Comparison of ENCODE assay signal across 19 cellular contexts in the genomic region with DNA sequence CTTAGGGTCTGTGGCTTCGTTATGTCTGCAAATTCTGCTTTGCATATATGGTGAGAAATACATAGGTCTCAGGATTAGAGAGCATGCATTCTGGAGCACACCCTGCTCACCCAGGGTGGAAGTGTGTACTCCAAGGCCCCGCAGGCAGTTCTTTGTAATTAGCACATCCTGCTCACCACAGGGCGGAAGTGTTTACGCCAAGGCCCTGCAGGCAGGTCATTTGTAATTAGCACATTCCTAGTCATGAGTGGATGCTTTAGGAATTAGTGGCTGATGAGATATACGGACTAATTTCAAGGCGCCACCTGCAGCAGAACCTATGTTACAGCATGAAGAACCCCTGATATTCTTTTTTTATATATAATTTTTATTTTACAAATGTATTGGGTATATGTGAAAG. TPM values are rescaled to one million over a fixed set of nuclear protein-coding genes. Genes with fewer than 3 reads are reported as not detected.
A peak's percentile ranks its signal among the peaks of the same experiment; 100 is the strongest.
DNase-seq lines count a peak whose midpoint lies in the region; ATAC-seq and TF ChIP-seq lines count a peak whose summit lies in the region.
"Had no signal": no experiment of that assay in that cellular context is flagged by ENCODE, and none has a peak within 500 bp of the region (broad histone marks: within the 10 kb centered on the region; RNA-seq: fewer than 3 reads in every experiment).

No MANE protein-coding gene starts in this region.

- H3K9me3 Mint-ChIP-seq in H9, result no peaks in the 10 kb centered on the region; a peak in 2 of 5 replicates
- no peaks in the 10 kb centered on the region for H3K9me3 Mint-ChIP-seq in endodermal cell
- H3K9me3 Mint-ChIP-seq: activated CD4-positive, alpha-beta T cell treated with anti-CD3 and anti-CD28 coated beads, Interleukin-2, amount 10 ng/mL, durations not matched to agents 24 days and 14 days; stimulated activated naive CD8-positive, alpha-beta T cell treated with anti-CD3 and anti-CD28 coated beads, Interleukin-15, amount 100 ng/mL, for 72 hours had no signal

- H4K20me1 ChIP-seq in H9 (ENCODE audit: control insufficient read depth, insufficient read depth, insufficient read length) (no peaks in the 10 kb centered on the region), OCI-LY7 (ENCODE audit: insufficient read depth, low read length) (no peaks in the 10 kb centered on the region)

- H2AK5ac ChIP-seq in H9 (ENCODE audit: insufficient read length, low read length), result no peak overlapping the region

- no peak overlapping the region for H4K91ac ChIP-seq in H9 (ENCODE audit: insufficient read length, low read depth, low read length)

- no peaks in the 10 kb centered on the region for H3K4me1 ChIP-seq in BE2C
- H3K4me1 ChIP-seq in H9 (ENCODE audit: insufficient read depth, low read length), result no peaks in the 10 kb centered on the region; the same call in 1 of the 2 replicates
- H3K4me1 ChIP-seq in OCI-LY7 (ENCODE audit: insufficient read depth, low read length, poor library complexity, severe bottlenecking), result peaks cover 22% of the 10 kb centered on the region
- peaks cover 13% of the 10 kb centered on the region for H3K4me1 ChIP-seq in endodermal cell (ENCODE audit: control insufficient read depth, insufficient read depth, low read length)
- no peaks in the 10 kb centered on the region for H3K4me1 ChIP-seq in right cardiac atrium (ENCODE audit: control insufficient read depth, insufficient read depth, low read length)
- H3K4me1 ChIP-seq: body of pancreas had no signal

- no peak overlapping the region for H3T11ph ChIP-seq in H9 (ENCODE audit: low read length)

- ATAC-seq in GM19023 (IDR thresholded peaks at IDR 0.05; ENCODE audit: unreplicated experiment) (no peak), right cardiac atrium (no peak)
- ATAC-seq in activated CD4-positive, CD25-positive, alpha-beta regulatory T cell treated with anti-CD3 and anti-CD28 coated beads, Interleukin-2, amount 50 U/mL, for 24 hours, result no peak
- ATAC-seq: body of pancreas; sciatic nerve; stimulated activated naive CD8-positive, alpha-beta T cell treated with anti-CD3 and anti-CD28 coated beads, Interleukin-15, amount 100 ng/mL, for 72 hours had no signal

- H3K4me2 ChIP-seq in H9 (ENCODE audit: insufficient read depth, insufficient read length, low read length) (no peak overlapping the region), OCI-LY7 (ENCODE audit: low read length) (peak overlapping the region; percentile 57; the same call in 1 of the 2 replicates)

- H3K4me3 Mint-ChIP-seq in H9 (no peak overlapping the region), endodermal cell (no peak overlapping the region)
- H3K4me3 Mint-ChIP-seq: activated CD4-positive, alpha-beta T cell treated with anti-CD3 and anti-CD28 coated beads, Interleukin-2, amount 10 ng/mL, durations not matched to agents 24 days and 14 days; CD14-positive monocyte; stimulated activated naive CD8-positive, alpha-beta T cell treated with anti-CD3 and anti-CD28 coated beads, Interleukin-15, amount 100 ng/mL, for 72 hours had no signal

- DNase-seq in BE2C (no peak), H9 (peak; percentile 8), OCI-LY7 (ENCODE audit: low spot score) (peak; percentile 71), endodermal cell (peak; percentile 72), HCEC 1CT (no peak), right cardiac atrium (no peak)
- DNase-seq: activated CD4-positive, alpha-beta T cell treated with anti-CD3 and anti-CD28 coated beads, Interleukin-2, amount 10 ng/mL, durations not matched to agents 24 days and 14 days; body of pancreas; effector memory CD4-positive, alpha-beta T cell; left ventricle myocardium inferior; NCI-H510A; stimulated activated naive CD8-positive, alpha-beta T cell treated with anti-CD3 and anti-CD28 coated beads, Interleukin-15, amount 100 ng/mL, for 72 hours had no signal

- H3K27ac ChIP-seq in H9 (ENCODE audit: insufficient read length, low read depth, low read length) (no peak overlapping the region), OCI-LY7 (ENCODE audit: low read depth, low read length, poor library complexity, severe bottlenecking) (peak overlapping the region; percentile 61), endodermal cell (ENCODE audit: low read depth, low read length) (no peak overlapping the region), right cardiac atrium (ENCODE audit: low read length) (no peak overlapping the region)
- H3K27ac ChIP-seq: body of pancreas, left ventricle myocardium inferior had no signal

- H4K5ac ChIP-seq in H9 (ENCODE audit: insufficient read length, low read depth, low read length), result no peak overlapping the region

- no peaks in the 10 kb centered on the region for H3K9me3 ChIP-seq in BE2C
- H3K9me3 ChIP-seq in H9 (ENCODE audit: control insufficient read depth, low read depth, low read length), result no peaks in the 10 kb centered on the region
- no peaks in the 10 kb centered on the region for H3K9me3 ChIP-seq in OCI-LY7 (ENCODE audit: low read length)
- H3K9me3 ChIP-seq in endodermal cell (ENCODE audit: control insufficient read depth, low read length), result no peaks in the 10 kb centered on the region
- H3K9me3 ChIP-seq in right cardiac atrium (ENCODE audit: control insufficient read depth, low read length), result no peaks in the 10 kb centered on the region
- H3K9me3 ChIP-seq: body of pancreas, left ventricle myocardium inferior had no signal

- H3K79me2 ChIP-seq in H9 (ENCODE audit: insufficient read depth, low read length) (no peaks in the 10 kb centered on the region), OCI-LY7 (ENCODE audit: insufficient read depth, low read depth, low read length) (no peaks in the 10 kb centered on the region)

- no peaks in the 10 kb centered on the region for H3K27me3 ChIP-seq in BE2C
- H3K27me3 ChIP-seq in H9 (ENCODE audit: insufficient read depth, low read length), result no peaks in the 10 kb centered on the region
- H3K27me3 ChIP-seq in endodermal cell (ENCODE audit: control insufficient read depth, insufficient read depth, low read length, poor library complexity, severe bottlenecking), result no peaks in the 10 kb centered on the region
- no peaks in the 10 kb centered on the region for H3K27me3 ChIP-seq in right cardiac atrium (ENCODE audit: control insufficient read depth, insufficient read depth)
- H3K27me3 ChIP-seq: body of pancreas had no signal

- CTCF ChIA-PET in OCI-LY7 (lab: Charles Lee; ENCODE audit: unreplicated experiment), result interaction anchor here (1.3 to 1.7 kb wide), 2 partner anchors 10 to 200 kb away, joined by 3 to 4 read pairs; no protein-coding TSS in a partner anchor

- no peak overlapping the region for H3K14ac ChIP-seq in H9 (ENCODE audit: insufficient read depth, low read length)

- no peak overlapping the region for H2BK20ac ChIP-seq in H9 (ENCODE audit: low read depth, low read length, poor library complexity, severe bottlenecking)

- intact Hi-C loops in OCI-LY7 (cut with micrococcal nuclease; ENCODE audit: unreplicated experiment) (no loop called here), right cardiac atrium (cut with DNase I) (no loop called here)

- H3K36me3 Mint-ChIP-seq in H9 (ENCODE audit: insufficient read depth in 1 of 3, low read depth in 3 of 3) (no peaks in the 10 kb centered on the region; a peak in 1 of 7 replicates), endodermal cell (ENCODE audit: low read depth) (no peaks in the 10 kb centered on the region)
- H3K36me3 Mint-ChIP-seq: CD14-positive monocyte had no signal

- H3K36me3 ChIP-seq in BE2C (no peaks in the 10 kb centered on the region), OCI-LY7 (ENCODE audit: insufficient read depth, low read length) (no peaks in the 10 kb centered on the region), endodermal cell (ENCODE audit: control insufficient read depth, insufficient read depth, low read length) (no peaks in the 10 kb centered on the region)
- H3K36me3 ChIP-seq: left ventricle myocardium inferior had no signal

- POLR2A ChIA-PET in OCI-LY7 (lab: Charles Lee), result interaction anchor here (1.3 kb wide), 2 partner anchors 10 to 108 kb away, joined by 3 to 21 read pairs; no protein-coding TSS in a partner anchor

- H3K9me2 ChIP-seq in OCI-LY7 (ENCODE audit: insufficient read depth, low read length), result no peaks in the 10 kb centered on the region

- no peak overlapping the region for H4K8ac ChIP-seq in H9 (replicated peaks; ENCODE audit: insufficient read length, low read depth, low read length)

- H3K4me3 ChIP-seq in BE2C (ENCODE audit: low read depth, low read length) (no peak overlapping the region), OCI-LY7 (ENCODE audit: low read depth, low read length, poor library complexity, severe bottlenecking) (no peak overlapping the region), endodermal cell (ENCODE audit: low read length) (no peak overlapping the region), right cardiac atrium (ENCODE audit: low read length) (no peak overlapping the region)
- H3K4me3 ChIP-seq: body of pancreas, left ventricle myocardium inferior had no signal

- H3K4me1 Mint-ChIP-seq in H9 (peaks cover 18 to 29% of the 10 kb centered on the region in 2 experiments), endodermal cell (peaks cover 33% of the 10 kb centered on the region)
- H3K4me1 Mint-ChIP-seq: CD14-positive monocyte had no signal

- no peak overlapping the region; a peak in 1 of 7 replicates for H3K27ac Mint-ChIP-seq in H9
- no peak overlapping the region for H3K27ac Mint-ChIP-seq in endodermal cell
- H3K27ac Mint-ChIP-seq: activated CD4-positive, alpha-beta T cell treated with anti-CD3 and anti-CD28 coated beads, Interleukin-2, amount 10 ng/mL, durations not matched to agents 24 days and 14 days; CD14-positive monocyte had no signal

- BruUV-seq in OCI-LY7 (replicated peaks; lab: Mats Ljungman, UMichigan), result no TSS peak

- no peak overlapping the region for H2BK12ac ChIP-seq in H9 (ENCODE audit: insufficient read length, low read depth, low read length)

- no peak overlapping the region for H3K9ac ChIP-seq in H9 (ENCODE audit: extremely low read depth, insufficient read length, low read length)
- H3K9ac ChIP-seq in endodermal cell (ENCODE audit: extremely low read depth, low read length, poor library complexity, severe bottlenecking), result no peak overlapping the region

- H3K27me3 Mint-ChIP-seq in H9 (ENCODE audit: low read depth) (no peaks in the 10 kb centered on the region; the same call in 1 of the 2 replicates), endodermal cell (ENCODE audit: insufficient read depth) (no peaks in the 10 kb centered on the region)
- H3K27me3 Mint-ChIP-seq: activated CD4-positive, alpha-beta T cell treated with anti-CD3 and anti-CD28 coated beads, Interleukin-2, amount 10 ng/mL, durations not matched to agents 24 days and 14 days had no signal

- no peak overlapping the region for H2BK15ac ChIP-seq in H9 (ENCODE audit: low read depth, low read length)

- no peak overlapping the region for H2BK120ac ChIP-seq in H9 (ENCODE audit: low read depth, low read length, poor library complexity, severe bottlenecking)

- H3K4ac ChIP-seq in H9 (ENCODE audit: low read depth, low read length), result no peak overlapping the region

- H3K23me2 ChIP-seq in H9 (ENCODE audit: insufficient read length, low read depth, low read length, poor library complexity, severe bottlenecking), result no peaks in the 10 kb centered on the region

- H2AFZ ChIP-seq in H9 (ENCODE audit: low read length) (no peak overlapping the region), OCI-LY7 (ENCODE audit: low read length) (peak overlapping the region; percentile 93)

- TF ChIP-seq CTCF in BE2C (IDR thresholded peaks at IDR 0.05; ENCODE audit: low read depth, low read length) (0 out of 2 replicates have a peak, but pooled peaks have one; percentile 14), H9 (conservative IDR thresholded peaks at IDR 0.05) (peak; percentile 37; the same call in 1 of the 3 replicates), OCI-LY7 (conservative IDR thresholded peaks at IDR 0.05; ENCODE audit: low read length) (peak; percentile 66), endodermal cell (conservative IDR thresholded peaks at IDR 0.05) (peak; percentile 41)

- WGBS in H9 (ENCODE audit: extremely low coverage, insufficient read length, low lambda C conversion rate), result no CpG with 5 or more reads among the region's 6 CpGs
- WGBS in endodermal cell (ENCODE audit: insufficient coverage in 1 of 2, insufficient read length in 1 of 2), 2 experiments, result 85 to 92% methylated on average over 6 of the region's 6 CpGs
- WGBS in right cardiac atrium, result 72% methylated on average over 6 of the region's 6 CpGs

- H3K18ac ChIP-seq in H9 (ENCODE audit: insufficient read length, low read depth, low read length), result no peak overlapping the region

- H3K79me1 ChIP-seq in H9 (ENCODE audit: insufficient read depth, low read depth, low read length, poor library complexity, severe bottlenecking), result no peaks in the 10 kb centered on the region

- H3K23ac ChIP-seq in H9 (ENCODE audit: insufficient read length, low read depth, low read length), result no peak overlapping the region

- H2BK5ac ChIP-seq in H9 (ENCODE audit: insufficient read length, low read length), result no peak overlapping the region

- no peak overlapping the region for H3K56ac ChIP-seq in H9 (ENCODE audit: insufficient read length, low read depth, low read length)

RNA-seq across cellular contexts. Expression of gene ALLC, which starts 4.2 kb away (rescaled TPM):
- polyA plus RNA-seq in BE2C (2012; ENCODE audit: insufficient read depth, insufficient read length, low read depth), result not detected
- total RNA-seq in H9 (2021) (not detected in 2 replicates), OCI-LY7 (2022) (not detected in 2 replicates), endodermal cell (not detected), right cardiac atrium (under 1 TPM in 3 of 4 donors, not detected in 1; 0.23 to 0.57 (median 0.25) TPM)
- not detected in 2 replicates for total RNA-seq in OCI-LY7 (2014; rRNA removed; shearing (Covaris generic))
- polyA plus RNA-seq in endodermal cell (2013, experiment 1 of 2), result not detected
- not detected for polyA plus RNA-seq in endodermal cell (2013, experiment 2 of 2)
- polyA plus RNA-seq in right cardiac atrium, result 0.38 TPM
- total RNA-seq: activated CD4-positive, alpha-beta T cell treated with anti-CD3 and anti-CD28 coated beads, Interleukin-2, amount 10 ng/mL, durations not matched to agents 24 days and 14 days; body of pancreas; glomerular endothelial cell; left ventricle myocardium inferior; M059J had no signal
- polyA plus RNA-seq: CD14-positive monocyte had no signal

RNA-seq across cellular contexts. Expression of gene DCDC2C, which starts 41.1 kb away (rescaled TPM):
- polyA plus RNA-seq in BE2C (2012; ENCODE audit: insufficient read depth, insufficient read length, low read depth), result not detected
- total RNA-seq in H9 (2021) (not detected in 2 replicates), OCI-LY7 (2022) (not detected in 2 replicates), endodermal cell (not detected), right cardiac atrium (not detected)
- not detected in 2 replicates for total RNA-seq in OCI-LY7 (2014; rRNA removed; shearing (Covaris generic))
- not detected for polyA plus RNA-seq in endodermal cell (2013, experiment 1 of 2)
- polyA plus RNA-seq in endodermal cell (2013, experiment 2 of 2), result not detected
- not detected for polyA plus RNA-seq in right cardiac atrium
- total RNA-seq: activated CD4-positive, alpha-beta T cell treated with anti-CD3 and anti-CD28 coated beads, Interleukin-2, amount 10 ng/mL, durations not matched to agents 24 days and 14 days; body of pancreas; glomerular endothelial cell; left ventricle myocardium inferior; M059J had no signal
- polyA plus RNA-seq: CD14-positive monocyte, neural cell had no signal

Comparison
In these comparisons a context has a peak if more than half of its experiments do, and no peak if none do; other contexts are left out.
1. DNase-seq: peak in H9 (single experiment), OCI-LY7 (single experiment) and endodermal cell (single experiment); none in BE2C (single experiment), HCEC 1CT (single experiment) and right cardiac atrium (0 of 3).
2. CTCF ChIP-seq: peak in every context shown above with its lines; median percentile 66 in OCI-LY7; 41 in endodermal cell; 37 in H9; 14 in BE2C.